Comparison of ENCODE assay signal across 1 cellular context in genomic region chr12:6854036-6854435, GRCh38.
TF ChIP-seq lines count a peak whose summit lies in the region.

No MANE protein-coding gene starts in this region.

TF ChIP-seq in A549, 52 proteins besides CTCF, POLR2A, EP300 and RAD21 (continued from another document):
- no peak for TF ChIP-seq NPAS2 (CRISPR knock-in tag; IDR thresholded peaks at IDR 0.05; ENCODE audit: borderline replicate concordance)
- TF ChIP-seq KDM1A (IDR thresholded peaks at IDR 0.05; ENCODE audit: low read depth): no peak
- TF ChIP-seq HES2 (IDR thresholded peaks at IDR 0.05): no peak
- no peak for TF ChIP-seq SMC3 (IDR thresholded peaks at IDR 0.05)
- TF ChIP-seq ZFP36 (IDR thresholded peaks at IDR 0.05; ENCODE audit: borderline replicate concordance, partially characterized antibody): no peak
- TF ChIP-seq, protein P1, sequence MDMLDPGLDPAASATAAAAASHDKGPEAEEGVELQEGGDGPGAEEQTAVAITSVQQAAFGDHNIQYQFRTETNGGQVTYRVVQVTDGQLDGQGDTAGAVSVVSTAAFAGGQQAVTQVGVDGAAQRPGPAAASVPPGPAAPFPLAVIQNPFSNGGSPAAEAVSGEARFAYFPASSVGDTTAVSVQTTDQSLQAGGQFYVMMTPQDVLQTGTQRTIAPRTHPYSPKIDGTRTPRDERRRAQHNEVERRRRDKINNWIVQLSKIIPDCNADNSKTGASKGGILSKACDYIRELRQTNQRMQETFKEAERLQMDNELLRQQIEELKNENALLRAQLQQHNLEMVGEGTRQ (IDR thresholded peaks at IDR 0.05): no peak
- no peak for TF ChIP-seq ESRRA (IDR thresholded peaks at IDR 0.05; ENCODE audit: borderline replicate concordance, low read length)
- no peak for TF ChIP-seq CHD2 (IDR thresholded peaks at IDR 0.05; ENCODE audit: low read length, partially characterized antibody)
- no peak for TF ChIP-seq ZC3H11A (IDR thresholded peaks at IDR 0.05)
- TF ChIP-seq, protein P2, sequence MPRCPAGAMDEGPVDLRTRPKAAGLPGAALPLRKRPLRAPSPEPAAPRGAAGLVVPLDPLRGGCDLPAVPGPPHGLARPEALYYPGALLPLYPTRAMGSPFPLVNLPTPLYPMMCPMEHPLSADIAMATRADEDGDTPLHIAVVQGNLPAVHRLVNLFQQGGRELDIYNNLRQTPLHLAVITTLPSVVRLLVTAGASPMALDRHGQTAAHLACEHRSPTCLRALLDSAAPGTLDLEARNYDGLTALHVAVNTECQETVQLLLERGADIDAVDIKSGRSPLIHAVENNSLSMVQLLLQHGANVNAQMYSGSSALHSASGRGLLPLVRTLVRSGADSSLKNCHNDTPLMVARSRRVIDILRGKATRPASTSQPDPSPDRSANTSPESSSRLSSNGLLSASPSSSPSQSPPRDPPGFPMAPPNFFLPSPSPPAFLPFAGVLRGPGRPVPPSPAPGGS (IDR thresholded peaks at IDR 0.05): no peak
- TF ChIP-seq HOXA7 (CRISPR knock-in tag; IDR thresholded peaks at IDR 0.05): no peak
- TF ChIP-seq, protein P3, sequence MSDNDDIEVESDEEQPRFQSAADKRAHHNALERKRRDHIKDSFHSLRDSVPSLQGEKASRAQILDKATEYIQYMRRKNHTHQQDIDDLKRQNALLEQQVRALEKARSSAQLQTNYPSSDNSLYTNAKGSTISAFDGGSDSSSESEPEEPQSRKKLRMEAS (IDR thresholded peaks at IDR 0.05): no peak
- no peak for TF ChIP-seq CHD4 (IDR thresholded peaks at IDR 0.05; ENCODE audit: borderline replicate concordance)
- no peak for TF ChIP-seq MAFK (IDR thresholded peaks at IDR 0.05; ENCODE audit: partially characterized antibody)
- TF ChIP-seq TFCP2L1 (CRISPR knock-in tag; IDR thresholded peaks at IDR 0.05): no peak
- TF ChIP-seq POLR2AphosphoS2 (conservative IDR thresholded peaks at IDR 0.05; ENCODE audit: low read length): no peak
- no peak for TF ChIP-seq HOXB5 (CRISPR knock-in tag; IDR thresholded peaks at IDR 0.05)
